In genomic region chr2:160516547-160517365, GRCh38 we compare ENCODE assay signal across 8 cellular contexts. TPM values are rescaled to one million over a fixed set of nuclear protein-coding genes. Genes with fewer than 3 reads are reported as not detected.
DNase-seq lines count a peak whose midpoint lies in the region; ATAC-seq and TF ChIP-seq lines count a peak whose summit lies in the region.

No MANE protein-coding gene starts in this region.

- 81% methylated on average over 10 of the region's 10 CpGs for WGBS in thymus

- no peak overlapping the region for H3K4me3 ChIP-seq in right atrium auricular region
- H3K4me3 ChIP-seq in astrocyte of the spinal cord (ENCODE audit: low read depth, low read length): no peak overlapping the region
- no peak overlapping the region for H3K4me3 ChIP-seq in thymus (ENCODE audit: low read length)

- H3K36me3 ChIP-seq in right atrium auricular region (no peaks in the 10 kb centered on the region), thymus (ENCODE audit: control insufficient read depth, insufficient read depth) (no peaks in the 10 kb centered on the region)

- H3K9me3 ChIP-seq in right atrium auricular region (no peaks in the 10 kb centered on the region), thymus (ENCODE audit: control insufficient read depth) (no peaks in the 10 kb centered on the region)

- H3K4me1 ChIP-seq in right atrium auricular region (peaks cover 0 to 8% of the 10 kb centered on the region in 2 donors), thymus (ENCODE audit: control insufficient read depth, insufficient read depth, low read length) (no peaks in the 10 kb centered on the region)

- H3K27me3 ChIP-seq in right atrium auricular region (no peaks in the 10 kb centered on the region), thymus (ENCODE audit: control insufficient read depth, insufficient read depth) (no peaks in the 10 kb centered on the region)

- DNase-seq in right atrium auricular region (ENCODE audit: low spot score) (no peak), left cardiac atrium (no peak), astrocyte of the spinal cord (ENCODE audit: low read depth, low spot score) (peak; percentile 71), COR-L47 (lab: John Stamatoyannopoulos, UW) (no peak), NCI-H526 (lab: John Stamatoyannopoulos, UW) (no peak), hepatic stellate cell (ENCODE audit: low spot score) (no peak)

- in situ Hi-C loops in astrocyte of the spinal cord (cut with HindIII; ENCODE audit: low sequenced_read_pairs): no loop called here

- intact Hi-C loops in left cardiac atrium (cut with DNase I): no loop called here

- TF ChIP-seq CTCF in right atrium auricular region (IDR thresholded peaks at IDR 0.05) (no peak), astrocyte of the spinal cord (IDR thresholded peaks at IDR 0.05; ENCODE audit: low read depth, low read length) (no peak)

- H3K27ac ChIP-seq in right atrium auricular region (peak overlapping the region; percentile 29 to 35), thymus (ENCODE audit: low read depth) (peak overlapping the region; percentile 36)

- ATAC-seq in left cardiac atrium (no peak), HG03432 (IDR thresholded peaks at IDR 0.05; ENCODE audit: unreplicated experiment) (peak; percentile 86)

RNA-seq across cellular contexts. Expression of gene RBMS1, which starts 23.1 kb away (rescaled TPM):
- total RNA-seq in right atrium auricular region (10 to 100 TPM; 52.3 to 57.0 TPM), left cardiac atrium (10 to 100 TPM; 56.8 to 74.8 TPM)
- 53.7 TPM for polyA plus RNA-seq in thymus
